Comparison of ENCODE assay signal across 18 cellular contexts in the genomic region with DNA sequence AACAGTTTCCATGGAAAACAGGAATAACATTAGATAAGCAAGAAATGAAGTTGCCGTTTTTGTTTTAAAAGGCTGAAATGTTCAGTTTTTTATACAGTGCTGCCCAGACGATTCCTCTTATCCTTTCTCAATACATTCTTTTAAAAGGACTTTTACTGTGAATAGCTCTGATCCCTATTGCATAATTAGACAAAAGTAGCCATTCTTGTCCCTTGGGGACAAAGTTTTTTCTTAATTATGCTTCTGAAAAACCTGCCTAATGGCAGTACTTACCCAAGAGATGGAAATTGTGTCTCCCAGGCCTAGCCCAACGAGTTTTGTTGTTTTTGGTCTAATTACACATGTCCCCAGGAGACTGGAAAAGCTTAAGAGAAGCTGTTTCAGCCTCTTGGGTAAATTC. TPM values are rescaled to one million over a fixed set of nuclear protein-coding genes. Genes with fewer than 3 reads are reported as not detected.
DNase-seq lines count a peak whose midpoint lies in the region; ATAC-seq and TF ChIP-seq lines count a peak whose summit lies in the region.
"Had no signal": no experiment of that assay in that cellular context is flagged by ENCODE, and none has a peak within 500 bp of the region (broad histone marks: within the 10 kb centered on the region; RNA-seq: fewer than 3 reads in every experiment).

No MANE protein-coding gene starts in this region.

- H3K36me3 ChIP-seq in neural progenitor cell (peaks cover 12% of the 10 kb centered on the region), uterus (no peaks in the 10 kb centered on the region)

- H3K27ac ChIP-seq in neural progenitor cell, result peak overlapping the region; percentile 78
- peak overlapping the region; percentile 28 to 35 for H3K27ac ChIP-seq in uterus

- H3K79me2 ChIP-seq in neural progenitor cell (ENCODE audit: low read depth), result no peaks in the 10 kb centered on the region

- H3K27me3 ChIP-seq in neural progenitor cell (no peaks in the 10 kb centered on the region), uterus (no peaks in the 10 kb centered on the region)
- H3K27me3 ChIP-seq: testis had no signal

- H3F3A ChIP-seq in neural progenitor cell (ENCODE audit: low read depth), result peaks cover 41% of the 10 kb centered on the region

- peaks cover 95% of the 10 kb centered on the region for H3K36me3 Mint-ChIP-seq in activated T-helper 17 cell treated with anti-CD3 and anti-CD28 coated beads, Interleukin-2, amount 50 U/mL, for 72 hours (ENCODE audit: low read depth)
- peaks cover 23% of the 10 kb centered on the region for H3K36me3 Mint-ChIP-seq in neural progenitor cell

- H3K4me3 ChIP-seq in fibroblast of mammary gland (ENCODE audit: control insufficient read depth, low read depth, low read length) (no peak overlapping the region), neural progenitor cell (peak overlapping the region; percentile 32), uterus (no peak overlapping the region)
- H3K4me3 ChIP-seq: lung, testis had no signal

- no peak for TF ChIP-seq CTCF in fibroblast of mammary gland (conservative IDR thresholded peaks at IDR 0.05; ENCODE audit: control insufficient read depth, insufficient read depth, low read depth, low read length)
- TF ChIP-seq CTCF in neural progenitor cell (IDR thresholded peaks at IDR 0.05), result no peak
- no peak for TF ChIP-seq CTCF in uterus (IDR thresholded peaks at IDR 0.05)

- no peak for ATAC-seq in activated T-helper 17 cell treated with anti-CD3 and anti-CD28 coated beads, Interleukin-2, amount 50 U/mL, for 72 hours (replicated peaks)
- ATAC-seq: natural killer cell had no signal

- H3K9me3 ChIP-seq in neural progenitor cell (ENCODE audit: low read depth) (no peaks in the 10 kb centered on the region), uterus (no peaks in the 10 kb centered on the region)
- H3K9me3 ChIP-seq: testis had no signal

- no peak overlapping the region for H2AFZ ChIP-seq in neural progenitor cell (replicated peaks)

- no peaks in the 10 kb centered on the region for H3K9me3 Mint-ChIP-seq in activated T-helper 17 cell treated with anti-CD3 and anti-CD28 coated beads, Interleukin-2, amount 50 U/mL, for 72 hours
- no peaks in the 10 kb centered on the region for H3K9me3 Mint-ChIP-seq in neural progenitor cell
- H3K9me3 Mint-ChIP-seq: activated naive CD4-positive, alpha-beta T cell treated with anti-CD3 and anti-CD28 coated beads for 36 hours; endodermal cell; natural killer cell had no signal

- peak overlapping the region; percentile 78 for H3K4me2 ChIP-seq in neural progenitor cell

- DNase-seq in fibroblast of mammary gland (ENCODE audit: low read depth), result peak; percentile 15
- DNase-seq in neural progenitor cell (ENCODE audit: low spot score), result no peak
- DNase-seq in uterus, result no peak
- DNase-seq in NCI-H82 treated with DMSO at 0.1 percent for 48 hours (lab: John Stamatoyannopoulos, UW; ENCODE audit: unreplicated experiment), result no peak
- no peak for DNase-seq in NCI-H69 (lab: John Stamatoyannopoulos, UW)
- no peak for DNase-seq in AG08396 (ENCODE audit: low spot score)
- DNase-seq: activated CD4-positive, alpha-beta T cell treated with anti-CD3 and anti-CD28 coated beads for 48 hours; activated naive CD4-positive, alpha-beta T cell treated with anti-CD3 and anti-CD28 coated beads for 36 hours; DMS79 treated with DMSO at 0.1 percent for 48 hours; endodermal cell; natural killer cell; NCI-H1694 treated with DMSO at 0.1 percent for 48 hours; NCI-H446; T1000; testis had no signal

- intact Hi-C loops in uterus (cut with DNase I; ENCODE audit: low total_unique reads), result no loop called here

- no peaks in the 10 kb centered on the region for H3K4me1 Mint-ChIP-seq in activated T-helper 17 cell treated with anti-CD3 and anti-CD28 coated beads, Interleukin-2, amount 50 U/mL, for 72 hours
- H3K4me1 Mint-ChIP-seq in neural progenitor cell, result no peaks in the 10 kb centered on the region
- H3K4me1 Mint-ChIP-seq: endodermal cell, natural killer cell had no signal

- no peak overlapping the region for H3K4me3 Mint-ChIP-seq in activated T-helper 17 cell treated with anti-CD3 and anti-CD28 coated beads, Interleukin-2, amount 50 U/mL, for 72 hours
- H3K4me3 Mint-ChIP-seq in neural progenitor cell, result no peak overlapping the region
- H3K4me3 Mint-ChIP-seq: activated naive CD4-positive, alpha-beta T cell treated with anti-CD3 and anti-CD28 coated beads for 36 hours; endodermal cell; natural killer cell had no signal

- H3K4me1 ChIP-seq in neural progenitor cell, result peaks cover 60% of the 10 kb centered on the region
- peaks cover 0 to 3% of the 10 kb centered on the region in 2 donors for H3K4me1 ChIP-seq in uterus

- H4K20me1 ChIP-seq in neural progenitor cell (ENCODE audit: low read depth), result peaks cover 32% of the 10 kb centered on the region

- no peak overlapping the region for H3K9ac ChIP-seq in neural progenitor cell

- no peak for TF ChIP-seq POLR2A in uterus (IDR thresholded peaks at IDR 0.05)

- H3K27me3 Mint-ChIP-seq in activated T-helper 17 cell treated with anti-CD3 and anti-CD28 coated beads, Interleukin-2, amount 50 U/mL, for 72 hours, result no peaks in the 10 kb centered on the region
- no peaks in the 10 kb centered on the region for H3K27me3 Mint-ChIP-seq in neural progenitor cell (ENCODE audit: insufficient read depth, low read depth)

- H3K27ac Mint-ChIP-seq in activated T-helper 17 cell treated with anti-CD3 and anti-CD28 coated beads, Interleukin-2, amount 50 U/mL, for 72 hours, result peak overlapping the region; percentile 65
- H3K27ac Mint-ChIP-seq in neural progenitor cell, result no peak overlapping the region
- H3K27ac Mint-ChIP-seq: activated naive CD4-positive, alpha-beta T cell treated with anti-CD3 and anti-CD28 coated beads for 36 hours; endodermal cell; natural killer cell had no signal

RNA-seq across cellular contexts. Expression of a gene that starts 27.6 kb away (rescaled TPM):
- not detected for total RNA-seq in activated T-helper 17 cell treated with anti-CD3 and anti-CD28 coated beads, Interleukin-2, amount 50 U/mL, for 72 hours
- 3.6 and 10.7 TPM in 2 replicates for total RNA-seq in neural progenitor cell (ENCODE audit: low replicate concordance)
- total RNA-seq in uterus, result 10 to 100 TPM in 2 of 4 donors, 1 to 10 TPM in 2; 5.8 to 24.3 (median 9.0) TPM
- total RNA-seq: MCF 10A, natural killer cell had no signal
